ENCODE assay signal across 10 cellular contexts in the genomic region with DNA sequence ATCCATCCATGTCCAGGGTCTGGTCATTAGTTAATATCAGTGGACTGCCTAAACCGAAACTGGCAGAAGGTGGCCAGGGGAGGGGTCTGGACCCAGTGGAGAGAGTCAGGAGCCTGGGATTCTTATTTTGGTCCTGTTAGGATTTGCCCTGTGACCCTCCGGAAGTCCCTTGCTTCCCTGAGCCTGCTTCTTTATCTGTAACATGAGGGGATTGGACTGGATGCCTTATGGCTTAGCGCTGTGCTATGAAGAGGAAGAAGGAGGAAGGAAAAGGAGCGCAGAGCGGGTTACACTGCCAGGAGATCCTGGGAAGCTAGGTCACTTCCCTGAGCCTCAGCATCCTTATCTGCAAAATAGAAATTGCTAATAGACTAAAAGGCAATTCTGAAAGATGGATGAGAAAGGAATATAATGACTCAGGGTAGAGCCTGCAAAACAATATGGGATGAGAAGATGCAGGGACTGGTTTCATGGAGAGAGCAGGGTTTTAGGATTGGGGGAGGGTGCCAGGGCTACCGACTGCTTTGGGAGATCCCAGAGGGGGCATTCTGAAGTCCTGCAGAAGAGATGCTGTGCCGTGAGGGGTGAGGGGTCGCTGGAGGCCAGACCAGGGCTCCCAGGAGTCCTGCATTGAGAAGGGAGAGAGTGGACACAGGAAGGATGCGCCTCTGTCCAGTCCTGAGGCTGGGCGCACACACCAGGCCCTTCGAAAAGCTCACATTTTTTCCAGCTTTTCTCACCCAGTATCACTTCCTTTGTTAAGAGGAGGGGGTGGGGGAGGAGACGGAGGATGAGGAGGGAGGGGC. TPM values are rescaled to one million over a fixed set of nuclear protein-coding genes. Genes with fewer than 3 reads are reported as not detected.
A peak's percentile ranks its signal among the peaks of the same experiment; 100 is the strongest.
DNase-seq lines count a peak whose midpoint lies in the region; ATAC-seq, FAIRE-seq and TF ChIP-seq lines count a peak whose summit lies in the region.
"Had no signal": no experiment of that assay in that cellular context is flagged by ENCODE, and none has a peak within 500 bp of the region (broad histone marks: within the 10 kb centered on the region; RNA-seq: fewer than 3 reads in every experiment).

No MANE protein-coding gene starts in this region.

- H3K4me1 ChIP-seq in KMS-11 (ENCODE audit: low read depth, poor library complexity, severe bottlenecking) (no peaks in the 10 kb centered on the region), esophagus squamous epithelium (peaks cover 13 to 50% (median 21%) of the 10 kb centered on the region in 3 donors), pancreas (peaks cover 8 to 11% (median 8%) of the 10 kb centered on the region in 3 donors)

- ATAC-seq in pancreas: peak in 3 of 4 donors; percentile 10 to 22 (median 21)
- no peak for ATAC-seq in GM21526 (IDR thresholded peaks at IDR 0.05; ENCODE audit: low FRiP score, unreplicated experiment)

- 25 to 28% methylated on average over 8 to 9 of the region's 12 CpGs for WGBS in esophagus squamous epithelium, 2 donors
- WGBS in pancreas, 2 donors: 18 to 23% methylated on average over 12 of the region's 12 CpGs

- TF ChIP-seq CTCF in KMS-11 (conservative IDR thresholded peaks at IDR 0.05; ENCODE audit: low read depth, low read length): no peak; the same call in 1 of the 2 replicates
- no peak for TF ChIP-seq CTCF in esophagus squamous epithelium (IDR thresholded peaks at IDR 0.05)
- TF ChIP-seq CTCF in pancreas (IDR thresholded peaks at IDR 0.05): no peak

- peak overlapping the region; percentile 53 for H3K4me3 ChIP-seq in KMS-11 (IDR thresholded peaks at IDR 0.05; ENCODE audit: insufficient read depth, low read depth, low read length)
- peak overlapping the region in 3 of 4 donors; percentile 34 to 64 (median 36) for H3K4me3 ChIP-seq in esophagus squamous epithelium
- peak overlapping the region in 3 of 4 donors; percentile 35 to 48 (median 38) for H3K4me3 ChIP-seq in pancreas

- H3K27me3 ChIP-seq in KMS-11 (ENCODE audit: insufficient read depth, low read depth) (peaks cover 55% of the 10 kb centered on the region), esophagus squamous epithelium (peaks cover 0 to 82% (median 0%) of the 10 kb centered on the region in 4 donors), pancreas (no peaks in the 10 kb centered on the region)

- peak; percentile 42 for DNase-seq in CD1c-positive myeloid dendritic cell (ENCODE audit: extremely low spot score)
- no peak for DNase-seq in esophagus squamous epithelium (lab: John Stamatoyannopoulos, UW)
- peak in 1 of 6 donors; percentile 16 for DNase-seq in pancreas
- DNase-seq in NCI-H187 treated with DMSO at 0.1 percent for 48 hours (lab: John Stamatoyannopoulos, UW): no peak
- no peak for DNase-seq in H4 (ENCODE audit: low spot score)
- no peak for DNase-seq in stimulated activated naive CD4-positive, alpha-beta T cell (lab: John Stamatoyannopoulos, UW)
- DNase-seq: T1000 had no signal

- H3K27ac ChIP-seq in KMS-11 (no peak overlapping the region), esophagus squamous epithelium (peak overlapping the region in 3 of 4 donors; percentile 43 to 64 (median 54)), pancreas (peak overlapping the region; percentile 23 to 75 (median 56))
- H3K27ac ChIP-seq: HL-60 had no signal

- intact Hi-C loops in esophagus squamous epithelium (cut with DNase I) (no loop called here), pancreas (cut with DNase I) (no loop called here)

- TF ChIP-seq POLR2A in esophagus squamous epithelium (IDR thresholded peaks at IDR 0.05): no peak

- no peak overlapping the region for H3K4me2 ChIP-seq in KMS-11

- H3K36me3 ChIP-seq in KMS-11 (ENCODE audit: insufficient read depth) (no peaks in the 10 kb centered on the region), esophagus squamous epithelium (no peaks in the 10 kb centered on the region), pancreas (no peaks in the 10 kb centered on the region)

- H3K79me2 ChIP-seq in KMS-11 (ENCODE audit: insufficient read depth, low read depth): no peaks in the 10 kb centered on the region

- no peak overlapping the region for H3K9ac ChIP-seq in KMS-11

- H3K9me3 ChIP-seq in esophagus squamous epithelium (no peaks in the 10 kb centered on the region), pancreas (no peaks in the 10 kb centered on the region)

- no peaks in the 10 kb centered on the region for H4K20me1 ChIP-seq in KMS-11 (ENCODE audit: insufficient read depth)

- FAIRE-seq in pancreas (lab: Jason Lieb, UNC): no peak

- H2AFZ ChIP-seq in KMS-11 (ENCODE audit: low read depth): no peak overlapping the region

RNA-seq across cellular contexts. Expression of a gene that starts 0.5 kb away (rescaled TPM):
- total RNA-seq in esophagus squamous epithelium: 1 to 10 TPM in 1 of 4 donors, under 1 TPM in 2, not detected in 1; 0.64 to 1.7 (median 0.66) TPM
- 10 to 100 TPM in 3 of 6 donors, 1 to 10 TPM in 3; 8.1 to 19.3 (median 12.7) TPM for total RNA-seq in pancreas
- polyA plus RNA-seq in pancreas: 10 to 100 TPM; 14.8 to 19.7 TPM
- 0.47 and 0.58 TPM in 2 replicates for total RNA-seq in H4 (2014; rRNA removed; shearing (Covaris generic))

RNA-seq across cellular contexts. Expression of a gene that starts 41.3 kb away (rescaled TPM):
- total RNA-seq in esophagus squamous epithelium (not detected), pancreas (not detected)
- polyA plus RNA-seq in pancreas: under 1 TPM in 1 of 2 donors, not detected in 1; 0.07 TPM
- not detected in 2 replicates for total RNA-seq in H4 (2014; rRNA removed; shearing (Covaris generic))

RNA-seq across cellular contexts. Expression of a gene that starts 48.6 kb away (rescaled TPM):
- total RNA-seq in esophagus squamous epithelium (not detected), pancreas (not detected)
- polyA plus RNA-seq in pancreas: not detected
- total RNA-seq in H4 (2014; rRNA removed; shearing (Covaris generic)): not detected in 2 replicates

RNA-seq across cellular contexts. Expression of a gene that starts 59.4 kb away (rescaled TPM):
- total RNA-seq in esophagus squamous epithelium: 10 to 100 TPM in 2 of 4 donors, 1 to 10 TPM in 1, under 1 TPM in 1; 0.38 to 10.9 (median 9.1) TPM
- 10 to 100 TPM in 2 of 6 donors, 1 to 10 TPM in 4; 1.7 to 12.1 (median 7.9) TPM for total RNA-seq in pancreas
- polyA plus RNA-seq in pancreas: 10 to 100 TPM in 1 of 2 donors, 1 to 10 TPM in 1; 3.2 to 11.0 TPM
- total RNA-seq in H4 (2014; rRNA removed; shearing (Covaris generic)): not detected in 2 replicates
